In the genomic region with DNA sequence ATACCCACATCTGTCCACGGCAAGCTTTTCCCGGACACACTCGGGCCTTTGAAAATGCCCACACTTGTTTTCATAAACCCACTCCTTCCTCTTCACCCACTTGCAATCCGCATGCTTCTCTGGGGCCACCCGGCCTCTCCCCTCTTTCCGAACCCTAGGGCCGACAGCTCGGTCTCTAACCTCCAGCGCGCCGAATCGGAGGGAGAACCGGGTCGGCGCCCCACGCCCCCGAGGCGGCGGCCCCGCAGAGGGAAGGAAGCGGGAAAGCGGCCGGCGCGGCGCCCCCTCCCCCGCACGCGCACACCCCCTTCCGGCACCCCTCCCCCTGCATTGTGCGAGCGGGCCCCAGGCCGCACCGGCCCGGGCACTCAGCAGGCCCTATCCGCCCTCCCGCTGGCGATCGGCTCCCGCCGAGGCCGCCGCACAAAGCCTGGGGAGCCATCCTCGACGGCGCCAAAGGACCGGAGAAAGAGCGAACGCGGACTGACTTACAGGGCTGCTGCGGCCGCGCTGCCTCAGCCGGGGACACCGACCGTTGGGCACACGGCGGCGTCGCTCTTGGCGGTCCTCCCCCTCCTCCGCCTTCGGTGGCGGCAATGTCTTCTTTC, we compare ENCODE assay signal across 1 cellular context.
TF ChIP-seq lines count a peak whose summit lies in the region.

No MANE protein-coding gene starts in this region.

TF ChIP-seq in HepG2, 621 proteins besides CTCF, POLR2A, EP300 and RAD21 (continued from another document and continues in another):
- TF ChIP-seq, protein P1, sequence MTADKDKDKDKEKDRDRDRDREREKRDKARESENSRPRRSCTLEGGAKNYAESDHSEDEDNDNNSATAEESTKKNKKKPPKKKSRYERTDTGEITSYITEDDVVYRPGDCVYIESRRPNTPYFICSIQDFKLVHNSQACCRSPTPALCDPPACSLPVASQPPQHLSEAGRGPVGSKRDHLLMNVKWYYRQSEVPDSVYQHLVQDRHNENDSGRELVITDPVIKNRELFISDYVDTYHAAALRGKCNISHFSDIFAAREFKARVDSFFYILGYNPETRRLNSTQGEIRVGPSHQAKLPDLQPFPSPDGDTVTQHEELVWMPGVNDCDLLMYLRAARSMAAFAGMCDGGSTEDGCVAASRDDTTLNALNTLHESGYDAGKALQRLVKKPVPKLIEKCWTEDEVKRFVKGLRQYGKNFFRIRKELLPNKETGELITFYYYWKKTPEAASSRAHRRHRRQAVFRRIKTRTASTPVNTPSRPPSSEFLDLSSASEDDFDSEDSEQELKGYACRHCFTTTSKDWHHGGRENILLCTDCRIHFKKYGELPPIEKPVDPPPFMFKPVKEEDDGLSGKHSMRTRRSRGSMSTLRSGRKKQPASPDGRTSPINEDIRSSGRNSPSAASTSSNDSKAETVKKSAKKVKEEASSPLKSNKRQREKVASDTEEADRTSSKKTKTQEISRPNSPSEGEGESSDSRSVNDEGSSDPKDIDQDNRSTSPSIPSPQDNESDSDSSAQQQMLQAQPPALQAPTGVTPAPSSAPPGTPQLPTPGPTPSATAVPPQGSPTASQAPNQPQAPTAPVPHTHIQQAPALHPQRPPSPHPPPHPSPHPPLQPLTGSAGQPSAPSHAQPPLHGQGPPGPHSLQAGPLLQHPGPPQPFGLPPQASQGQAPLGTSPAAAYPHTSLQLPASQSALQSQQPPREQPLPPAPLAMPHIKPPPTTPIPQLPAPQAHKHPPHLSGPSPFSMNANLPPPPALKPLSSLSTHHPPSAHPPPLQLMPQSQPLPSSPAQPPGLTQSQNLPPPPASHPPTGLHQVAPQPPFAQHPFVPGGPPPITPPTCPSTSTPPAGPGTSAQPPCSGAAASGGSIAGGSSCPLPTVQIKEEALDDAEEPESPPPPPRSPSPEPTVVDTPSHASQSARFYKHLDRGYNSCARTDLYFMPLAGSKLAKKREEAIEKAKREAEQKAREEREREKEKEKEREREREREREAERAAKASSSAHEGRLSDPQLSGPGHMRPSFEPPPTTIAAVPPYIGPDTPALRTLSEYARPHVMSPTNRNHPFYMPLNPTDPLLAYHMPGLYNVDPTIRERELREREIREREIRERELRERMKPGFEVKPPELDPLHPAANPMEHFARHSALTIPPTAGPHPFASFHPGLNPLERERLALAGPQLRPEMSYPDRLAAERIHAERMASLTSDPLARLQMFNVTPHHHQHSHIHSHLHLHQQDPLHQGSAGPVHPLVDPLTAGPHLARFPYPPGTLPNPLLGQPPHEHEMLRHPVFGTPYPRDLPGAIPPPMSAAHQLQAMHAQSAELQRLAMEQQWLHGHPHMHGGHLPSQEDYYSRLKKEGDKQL (CRISPR knock-in tag; IDR thresholded peaks at IDR 0.05; ENCODE audit: low read depth) = no peak
- no peak for TF ChIP-seq TARDBP (CRISPR knock-in tag; IDR thresholded peaks at IDR 0.05)
- TF ChIP-seq, protein P2, sequence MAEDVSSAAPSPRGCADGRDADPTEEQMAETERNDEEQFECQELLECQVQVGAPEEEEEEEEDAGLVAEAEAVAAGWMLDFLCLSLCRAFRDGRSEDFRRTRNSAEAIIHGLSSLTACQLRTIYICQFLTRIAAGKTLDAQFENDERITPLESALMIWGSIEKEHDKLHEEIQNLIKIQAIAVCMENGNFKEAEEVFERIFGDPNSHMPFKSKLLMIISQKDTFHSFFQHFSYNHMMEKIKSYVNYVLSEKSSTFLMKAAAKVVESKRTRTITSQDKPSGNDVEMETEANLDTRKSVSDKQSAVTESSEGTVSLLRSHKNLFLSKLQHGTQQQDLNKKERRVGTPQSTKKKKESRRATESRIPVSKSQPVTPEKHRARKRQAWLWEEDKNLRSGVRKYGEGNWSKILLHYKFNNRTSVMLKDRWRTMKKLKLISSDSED (CRISPR knock-in tag; IDR thresholded peaks at IDR 0.05) = no peak
- TF ChIP-seq FOSL1 (CRISPR knock-in tag; IDR thresholded peaks at IDR 0.05; ENCODE audit: borderline replicate concordance) = no peak
- TF ChIP-seq ZNF451 (CRISPR knock-in tag; IDR thresholded peaks at IDR 0.05) = peak; percentile 2; the same call in 1 of the 2 replicates
- TF ChIP-seq, protein P3, sequence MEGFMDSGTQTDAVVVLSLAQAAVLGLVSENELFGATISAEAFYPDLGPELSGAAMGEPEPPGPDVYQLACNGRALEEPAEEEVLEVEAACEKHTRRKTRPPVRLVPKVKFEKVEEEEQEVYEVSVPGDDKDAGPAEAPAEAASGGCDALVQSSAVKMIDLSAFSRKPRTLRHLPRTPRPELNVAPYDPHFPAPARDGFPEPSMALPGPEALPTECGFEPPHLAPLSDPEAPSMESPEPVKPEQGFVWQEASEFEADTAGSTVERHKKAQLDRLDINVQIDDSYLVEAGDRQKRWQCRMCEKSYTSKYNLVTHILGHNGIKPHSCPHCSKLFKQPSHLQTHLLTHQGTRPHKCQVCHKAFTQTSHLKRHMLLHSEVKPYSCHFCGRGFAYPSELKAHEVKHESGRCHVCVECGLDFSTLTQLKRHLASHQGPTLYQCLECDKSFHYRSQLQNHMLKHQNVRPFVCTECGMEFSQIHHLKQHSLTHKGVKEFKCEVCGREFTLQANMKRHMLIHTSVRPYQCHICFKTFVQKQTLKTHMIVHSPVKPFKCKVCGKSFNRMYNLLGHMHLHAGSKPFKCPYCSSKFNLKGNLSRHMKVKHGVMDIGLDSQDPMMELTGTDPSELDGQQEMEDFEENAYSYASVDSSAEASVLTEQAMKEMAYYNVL (CRISPR knock-in tag; IDR thresholded peaks at IDR 0.05; ENCODE audit: borderline replicate concordance) = peak; percentile 23
- TF ChIP-seq, protein P4, sequence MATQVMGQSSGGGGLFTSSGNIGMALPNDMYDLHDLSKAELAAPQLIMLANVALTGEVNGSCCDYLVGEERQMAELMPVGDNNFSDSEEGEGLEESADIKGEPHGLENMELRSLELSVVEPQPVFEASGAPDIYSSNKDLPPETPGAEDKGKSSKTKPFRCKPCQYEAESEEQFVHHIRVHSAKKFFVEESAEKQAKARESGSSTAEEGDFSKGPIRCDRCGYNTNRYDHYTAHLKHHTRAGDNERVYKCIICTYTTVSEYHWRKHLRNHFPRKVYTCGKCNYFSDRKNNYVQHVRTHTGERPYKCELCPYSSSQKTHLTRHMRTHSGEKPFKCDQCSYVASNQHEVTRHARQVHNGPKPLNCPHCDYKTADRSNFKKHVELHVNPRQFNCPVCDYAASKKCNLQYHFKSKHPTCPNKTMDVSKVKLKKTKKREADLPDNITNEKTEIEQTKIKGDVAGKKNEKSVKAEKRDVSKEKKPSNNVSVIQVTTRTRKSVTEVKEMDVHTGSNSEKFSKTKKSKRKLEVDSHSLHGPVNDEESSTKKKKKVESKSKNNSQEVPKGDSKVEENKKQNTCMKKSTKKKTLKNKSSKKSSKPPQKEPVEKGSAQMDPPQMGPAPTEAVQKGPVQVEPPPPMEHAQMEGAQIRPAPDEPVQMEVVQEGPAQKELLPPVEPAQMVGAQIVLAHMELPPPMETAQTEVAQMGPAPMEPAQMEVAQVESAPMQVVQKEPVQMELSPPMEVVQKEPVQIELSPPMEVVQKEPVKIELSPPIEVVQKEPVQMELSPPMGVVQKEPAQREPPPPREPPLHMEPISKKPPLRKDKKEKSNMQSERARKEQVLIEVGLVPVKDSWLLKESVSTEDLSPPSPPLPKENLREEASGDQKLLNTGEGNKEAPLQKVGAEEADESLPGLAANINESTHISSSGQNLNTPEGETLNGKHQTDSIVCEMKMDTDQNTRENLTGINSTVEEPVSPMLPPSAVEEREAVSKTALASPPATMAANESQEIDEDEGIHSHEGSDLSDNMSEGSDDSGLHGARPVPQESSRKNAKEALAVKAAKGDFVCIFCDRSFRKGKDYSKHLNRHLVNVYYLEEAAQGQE (IDR thresholded peaks at IDR 0.05; ENCODE audit: borderline replicate concordance in 1 of 2, low read depth in 1 of 2, low read length in 2 of 2) = no peak; a peak in 1 of 4 replicates
- TF ChIP-seq CBFB (CRISPR knock-in tag; IDR thresholded peaks at IDR 0.05) = no peak; the same call in 1 of the 2 replicates
- peak; percentile 39; the same call in 1 of the 2 replicates for TF ChIP-seq ZNF674 (CRISPR knock-in tag; IDR thresholded peaks at IDR 0.05; ENCODE audit: low read depth)
- TF ChIP-seq, protein P5, sequence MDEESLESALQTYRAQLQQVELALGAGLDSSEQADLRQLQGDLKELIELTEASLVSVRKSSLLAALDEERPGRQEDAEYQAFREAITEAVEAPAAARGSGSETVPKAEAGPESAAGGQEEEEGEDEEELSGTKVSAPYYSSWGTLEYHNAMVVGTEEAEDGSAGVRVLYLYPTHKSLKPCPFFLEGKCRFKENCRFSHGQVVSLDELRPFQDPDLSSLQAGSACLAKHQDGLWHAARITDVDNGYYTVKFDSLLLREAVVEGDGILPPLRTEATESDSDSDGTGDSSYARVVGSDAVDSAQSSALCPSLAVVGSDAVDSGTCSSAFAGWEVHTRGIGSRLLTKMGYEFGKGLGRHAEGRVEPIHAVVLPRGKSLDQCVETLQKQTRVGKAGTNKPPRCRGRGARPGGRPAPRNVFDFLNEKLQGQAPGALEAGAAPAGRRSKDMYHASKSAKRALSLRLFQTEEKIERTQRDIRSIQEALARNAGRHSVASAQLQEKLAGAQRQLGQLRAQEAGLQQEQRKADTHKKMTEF (CRISPR knock-in tag; IDR thresholded peaks at IDR 0.05) = no peak
- peak; percentile 10; the same call in 1 of the 2 replicates for TF ChIP-seq RXRA (CRISPR knock-in tag; IDR thresholded peaks at IDR 0.05)
- TF ChIP-seq, protein P6, sequence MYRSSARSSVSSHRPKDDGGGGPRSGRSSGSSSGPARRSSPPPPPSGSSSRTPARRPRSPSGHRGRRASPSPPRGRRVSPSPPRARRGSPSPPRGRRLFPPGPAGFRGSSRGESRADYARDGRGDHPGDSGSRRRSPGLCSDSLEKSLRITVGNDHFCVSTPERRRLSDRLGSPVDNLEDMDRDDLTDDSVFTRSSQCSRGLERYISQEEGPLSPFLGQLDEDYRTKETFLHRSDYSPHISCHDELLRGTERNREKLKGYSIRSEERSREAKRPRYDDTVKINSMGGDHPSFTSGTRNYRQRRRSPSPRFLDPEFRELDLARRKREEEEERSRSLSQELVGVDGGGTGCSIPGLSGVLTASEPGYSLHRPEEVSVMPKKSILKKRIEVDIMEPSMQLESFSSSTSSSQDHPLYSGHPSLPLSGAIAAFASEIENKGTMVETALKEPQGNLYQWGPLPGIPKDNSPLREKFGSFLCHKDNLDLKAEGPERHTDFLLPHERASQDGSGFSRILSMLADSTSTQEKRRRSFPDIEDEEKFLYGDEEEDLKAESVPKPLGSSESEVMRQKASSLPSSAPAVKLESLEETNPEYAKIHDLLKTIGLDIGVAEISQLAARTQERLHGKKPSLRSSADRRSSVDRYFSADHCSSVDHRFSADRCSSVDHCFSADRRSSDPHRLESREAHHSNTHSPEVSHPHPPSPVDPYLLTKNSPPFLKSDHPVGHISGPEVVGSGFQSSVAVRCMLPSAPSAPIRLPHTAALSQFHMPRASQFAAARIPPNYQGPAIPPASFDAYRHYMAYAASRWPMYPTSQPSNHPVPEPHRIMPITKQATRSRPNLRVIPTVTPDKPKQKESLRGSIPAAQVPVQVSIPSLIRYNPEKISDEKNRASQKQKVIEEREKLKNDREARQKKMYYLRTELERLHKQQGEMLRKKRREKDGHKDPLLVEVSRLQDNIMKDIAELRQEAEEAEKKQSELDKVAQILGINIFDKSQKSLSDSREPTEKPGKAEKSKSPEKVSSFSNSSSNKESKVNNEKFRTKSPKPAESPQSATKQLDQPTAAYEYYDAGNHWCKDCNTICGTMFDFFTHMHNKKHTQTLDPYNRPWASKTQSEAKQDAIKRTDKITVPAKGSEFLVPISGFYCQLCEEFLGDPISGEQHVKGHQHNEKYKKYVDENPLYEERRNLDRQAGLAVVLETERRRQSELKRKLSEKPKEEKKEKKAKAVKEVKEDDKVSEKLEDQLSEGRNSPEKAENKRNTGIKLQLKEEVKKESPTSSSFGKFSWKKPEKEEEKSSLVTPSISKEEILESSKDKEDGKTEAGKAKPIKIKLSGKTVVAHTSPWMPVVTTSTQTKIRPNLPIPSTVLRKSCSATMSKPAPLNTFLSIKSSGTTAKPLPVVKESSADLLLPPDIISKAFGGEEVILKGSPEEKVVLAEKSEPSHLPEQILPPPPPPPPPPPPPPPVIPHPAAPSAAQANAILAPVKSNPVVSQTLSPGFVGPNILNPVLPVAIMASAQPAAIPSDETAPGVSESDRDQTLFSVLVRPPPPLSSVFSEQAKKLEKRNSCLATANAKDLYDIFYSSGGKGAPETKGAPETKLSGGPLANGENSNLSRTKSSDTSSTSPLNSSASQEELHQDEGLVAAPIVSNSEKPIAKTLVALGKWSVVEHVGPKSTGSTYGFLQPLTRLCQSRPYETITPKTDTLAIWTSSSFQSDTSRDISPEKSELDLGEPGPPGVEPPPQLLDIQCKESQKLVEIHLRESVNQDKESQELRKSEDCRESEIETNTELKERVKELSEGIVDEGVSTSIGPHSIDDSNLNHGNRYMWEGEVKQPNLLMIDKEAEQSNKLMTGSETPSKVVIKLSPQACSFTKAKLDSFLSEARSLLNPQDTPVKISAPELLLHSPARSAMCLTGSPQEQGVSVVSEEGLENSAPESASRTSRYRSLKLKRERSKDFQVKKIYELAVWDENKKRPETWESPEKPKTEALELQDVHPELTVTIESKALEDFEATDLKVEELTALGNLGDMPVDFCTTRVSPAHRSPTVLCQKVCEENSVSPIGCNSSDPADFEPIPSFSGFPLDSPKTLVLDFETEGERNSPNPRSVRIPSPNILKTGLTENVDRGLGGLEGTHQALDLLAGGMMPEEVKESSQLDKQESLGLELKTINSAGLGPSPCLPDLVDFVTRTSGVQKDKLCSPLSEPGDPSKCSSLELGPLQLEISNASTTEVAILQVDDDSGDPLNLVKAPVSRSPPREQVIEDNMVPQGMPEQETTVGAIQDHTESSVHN (CRISPR knock-in tag; IDR thresholded peaks at IDR 0.05) = no peak
- TF ChIP-seq, protein P7, sequence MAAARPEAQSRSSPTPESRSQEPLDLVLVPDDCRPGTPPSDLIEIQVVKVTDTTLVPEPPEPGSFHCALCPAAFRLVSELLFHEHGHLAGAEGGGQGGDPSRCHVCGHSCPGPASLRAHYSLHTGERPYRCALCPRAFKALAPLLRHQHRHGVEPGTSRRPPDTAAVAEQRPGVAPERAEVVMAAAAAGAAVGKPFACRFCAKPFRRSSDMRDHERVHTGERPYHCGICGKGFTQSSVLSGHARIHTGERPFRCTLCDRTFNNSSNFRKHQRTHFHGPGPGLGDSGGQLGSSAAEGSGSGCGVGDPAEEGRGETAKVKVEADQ (CRISPR knock-in tag; IDR thresholded peaks at IDR 0.05; ENCODE audit: borderline replicate concordance) = no peak; the same call in 1 of the 2 replicates
- TF ChIP-seq ZNF33B (CRISPR knock-in tag; IDR thresholded peaks at IDR 0.05) = no peak
- TF ChIP-seq ZNF234 (CRISPR knock-in tag; conservative IDR thresholded peaks at IDR 0.05) = peak; percentile 65; the same call in 1 of the 2 replicates
- TF ChIP-seq, protein P8, sequence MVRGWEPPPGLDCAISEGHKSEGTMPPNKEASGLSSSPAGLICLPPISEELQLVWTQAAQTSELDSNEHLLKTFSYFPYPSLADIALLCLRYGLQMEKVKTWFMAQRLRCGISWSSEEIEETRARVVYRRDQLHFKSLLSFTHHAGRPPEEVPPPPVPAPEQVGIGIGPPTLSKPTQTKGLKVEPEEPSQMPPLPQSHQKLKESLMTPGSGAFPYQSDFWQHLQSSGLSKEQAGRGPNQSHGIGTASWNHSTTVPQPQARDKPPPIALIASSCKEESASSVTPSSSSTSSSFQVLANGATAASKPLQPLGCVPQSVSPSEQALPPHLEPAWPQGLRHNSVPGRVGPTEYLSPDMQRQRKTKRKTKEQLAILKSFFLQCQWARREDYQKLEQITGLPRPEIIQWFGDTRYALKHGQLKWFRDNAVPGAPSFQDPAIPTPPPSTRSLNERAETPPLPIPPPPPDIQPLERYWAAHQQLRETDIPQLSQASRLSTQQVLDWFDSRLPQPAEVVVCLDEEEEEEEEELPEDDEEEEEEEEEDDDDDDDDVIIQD (CRISPR knock-in tag; IDR thresholded peaks at IDR 0.05; ENCODE audit: low read depth) = no peak
- peak; percentile 81 for TF ChIP-seq HOXA5 (CRISPR knock-in tag; IDR thresholded peaks at IDR 0.05)
- TF ChIP-seq ZNF10 (CRISPR knock-in tag; IDR thresholded peaks at IDR 0.05; ENCODE audit: borderline replicate concordance, low read depth) = no peak
